8 cellular contexts compared by ENCODE assay signal in genomic region chr5:113330533-113331200, GRCh38.
DNase-seq lines count a peak whose midpoint lies in the region; ATAC-seq and TF ChIP-seq lines count a peak whose summit lies in the region.

No MANE protein-coding gene starts in this region.

- peak overlapping the region; percentile 26 to 72 (median 65) for H3K27ac ChIP-seq in right lobe of liver

- TF ChIP-seq POLR2A in right lobe of liver (IDR thresholded peaks at IDR 0.05), result no peak

- H3K9me3 ChIP-seq in right lobe of liver, result no peaks in the 10 kb centered on the region

- WGBS in right lobe of liver (ENCODE audit: insufficient coverage, low coverage, low lambda C conversion rate, missing lambda C conversion rate), result 2% methylated on average over 4 of the region's 4 CpGs

- H3K4me1 ChIP-seq in right lobe of liver, result peaks cover 0 to 18% (median 7%) of the 10 kb centered on the region in 4 donors

- peak; percentile 25 for TF ChIP-seq CTCF in GM12864 (IDR thresholded peaks at IDR 0.05; ENCODE audit: low read depth, low read length, missing control alignments)
- peak; percentile 39 for TF ChIP-seq CTCF in cardiac fibroblast (IDR thresholded peaks at IDR 0.05; ENCODE audit: low read depth, low read length)
- TF ChIP-seq CTCF in right lobe of liver (IDR thresholded peaks at IDR 0.05), result peak; percentile 50 to 62 (median 60)

- H3K36me3 ChIP-seq in right lobe of liver, result no peaks in the 10 kb centered on the region

- no peaks in the 10 kb centered on the region for H3K27me3 ChIP-seq in right lobe of liver

- intact Hi-C loops in right lobe of liver (cut with DNase I), result no loop called here

- ATAC-seq in HG02763 (IDR thresholded peaks at IDR 0.05; ENCODE audit: unreplicated experiment) (peak; percentile 66), right lobe of liver (peak; percentile 81 to 93 (median 86)), HG03571 (IDR thresholded peaks at IDR 0.05; ENCODE audit: unreplicated experiment) (no peak)

- DNase-seq in 8988T, result peak; percentile 28
- peak; percentile 5 for DNase-seq in GM12864 (ENCODE audit: low read depth)
- peak; percentile 89 for DNase-seq in NCI-H69 (lab: John Stamatoyannopoulos, UW)
- DNase-seq in cardiac fibroblast (ENCODE audit: low read depth in 2 of 2), result peak; percentile 62 to 77
- DNase-seq in right lobe of liver, result peak; percentile 78 to 91 (median 86)
- no peak for DNase-seq in T1000 (lab: John Stamatoyannopoulos, UW)

- H3K4me3 ChIP-seq in GM12864 (ENCODE audit: low read depth, low read length), result no peak overlapping the region
- peak overlapping the region in 1 of 2 donors; percentile 24 for H3K4me3 ChIP-seq in cardiac fibroblast (replicated peaks in 1 of 2; ENCODE audit: low read depth in 2 of 2, low read length in 2 of 2)
- H3K4me3 ChIP-seq in right lobe of liver, result peak overlapping the region in 2 of 3 donors; percentile 13 to 15
